In genomic region chr10:124649209-124649608, GRCh38 we compare ENCODE assay signal across 8 cellular contexts.
DNase-seq lines count a peak whose midpoint lies in the region; ATAC-seq and TF ChIP-seq lines count a peak whose summit lies in the region.

No MANE protein-coding gene starts in this region.

- intact Hi-C loops in left cardiac atrium (cut with DNase I), result no loop called here

- ATAC-seq in left cardiac atrium, result peak; percentile 7 to 27
- ATAC-seq in activated CD4-positive, CD25-positive, alpha-beta regulatory T cell treated with anti-CD3 and anti-CD28 coated beads, Interleukin-2, amount 50 U/mL, for 24 hours, result no peak

- no peaks in the 10 kb centered on the region for H3K9me3 ChIP-seq in adipocyte (ENCODE audit: control insufficient read depth, low read length)
- no peaks in the 10 kb centered on the region for H3K9me3 ChIP-seq in smooth muscle cell (replicated peaks; ENCODE audit: low read depth)

- H3K36me3 ChIP-seq in adipocyte (ENCODE audit: control insufficient read depth, insufficient read depth, low read length, severe bottlenecking), result no peaks in the 10 kb centered on the region
- H3K36me3 ChIP-seq in smooth muscle cell (ENCODE audit: low read depth), result no peaks in the 10 kb centered on the region

- H3K27me3 ChIP-seq in adipocyte (replicated peaks; ENCODE audit: control insufficient read depth, insufficient read depth, low read length) (no peaks in the 10 kb centered on the region), smooth muscle cell (ENCODE audit: low read depth) (no peaks in the 10 kb centered on the region)

- H3K9ac ChIP-seq in adipocyte (ENCODE audit: low read length), result peak overlapping the region; percentile 2
- no peak overlapping the region for H3K9ac ChIP-seq in smooth muscle cell (ENCODE audit: low read depth)

- 73% methylated on average over 5 of the region's 5 CpGs for WGBS in smooth muscle cell (ENCODE audit: low lambda C conversion rate)

- no peaks in the 10 kb centered on the region for H3K79me2 ChIP-seq in smooth muscle cell (ENCODE audit: low read depth)

- no peak overlapping the region for H3K4me2 ChIP-seq in smooth muscle cell

- DNase-seq in LHCN-M2 (ENCODE audit: low read depth) (peak; percentile 74), adipocyte (ENCODE audit: low read depth) (no peak), left cardiac atrium (no peak), smooth muscle cell (lab: John Stamatoyannopoulos, UW; ENCODE audit: unreplicated experiment) (no peak), GM20000 (ENCODE audit: low spot score) (no peak), ecto neural progenitor cell (ENCODE audit: low spot score) (no peak)
- no peak for DNase-seq in central memory CD4-positive, alpha-beta T cell

- H3F3A ChIP-seq in smooth muscle cell (ENCODE audit: low read depth), result no peaks in the 10 kb centered on the region

- no peak for TF ChIP-seq CTCF in smooth muscle cell (IDR thresholded peaks at IDR 0.05; ENCODE audit: borderline replicate concordance, insufficient read depth, poor library complexity, severe bottlenecking)
- no peak for TF ChIP-seq CTCF in GM20000 (IDR thresholded peaks at IDR 0.05; ENCODE audit: extremely low read depth, missing control alignments)

- peaks cover 41% of the 10 kb centered on the region for H3K4me1 ChIP-seq in adipocyte (ENCODE audit: control insufficient read depth, insufficient read depth, low read length)
- H3K4me1 ChIP-seq in smooth muscle cell (ENCODE audit: low read depth), result peaks cover 18% of the 10 kb centered on the region

- H3K27ac ChIP-seq in smooth muscle cell (ENCODE audit: low read depth), result peak overlapping the region; percentile 34

- H4K20me1 ChIP-seq in smooth muscle cell (ENCODE audit: low read depth), result peaks cover 37% of the 10 kb centered on the region

- H3K4me3 ChIP-seq in adipocyte (ENCODE audit: low read length) (no peak overlapping the region), smooth muscle cell (no peak overlapping the region)

- H2AFZ ChIP-seq in smooth muscle cell (ENCODE audit: low read depth), result no peak overlapping the region

Comparison
In these comparisons a context has a peak if more than half of its experiments do, and no peak if none do; other contexts are left out.
1. ATAC-seq: peak in left cardiac atrium (2 of 2); none in activated CD4-positive, CD25-positive, alpha-beta regulatory T cell treated with anti-CD3 and anti-CD28 coated beads, Interleukin-2, amount 50 U/mL, for 24 hours (0 of 2).